8 cellular contexts compared by ENCODE assay signal in genomic region chr5:40834849-40835787, GRCh38. TPM values are rescaled to one million over a fixed set of nuclear protein-coding genes. Genes with fewer than 3 reads are reported as not detected.
DNase-seq lines count a peak whose midpoint lies in the region; ATAC-seq and TF ChIP-seq lines count a peak whose summit lies in the region.

TSS of gene RPL37 (minus strand) at chr5:40835222. CDS start at chr5:40835185, 37 bp downstream.

- H3K27me3 ChIP-seq in KMS-11 (ENCODE audit: insufficient read depth, low read depth), result no peaks in the 10 kb centered on the region
- no peaks in the 10 kb centered on the region for H3K27me3 ChIP-seq in Peyer's patch
- H3K27me3 ChIP-seq in muscle layer of duodenum (ENCODE audit: low read depth, low read length), result no peaks in the 10 kb centered on the region

- H3K4me1 ChIP-seq in KMS-11 (ENCODE audit: low read depth, poor library complexity, severe bottlenecking) (peaks cover 38% of the 10 kb centered on the region), Peyer's patch (peaks cover 0 to 23% (median 4%) of the 10 kb centered on the region in 4 donors), muscle layer of duodenum (ENCODE audit: control insufficient read depth in 1 of 2, insufficient read depth in 2 of 2, low read length in 2 of 2) (peaks cover 8 to 19% of the 10 kb centered on the region in 2 donors)

- peak within 1 kb of the TSS; percentile 97 for H3K4me2 ChIP-seq in KMS-11

- TF ChIP-seq CTCF in KMS-11 (conservative IDR thresholded peaks at IDR 0.05; ENCODE audit: low read depth, low read length), result no peak
- TF ChIP-seq CTCF in Peyer's patch (IDR thresholded peaks at IDR 0.05), result no peak

- peaks cover 42% of the 10 kb centered on the region for H3K79me2 ChIP-seq in KMS-11 (ENCODE audit: insufficient read depth, low read depth)

- peak within 1 kb of the TSS; percentile 100 for H3K9ac ChIP-seq in KMS-11

- H3K9me3 ChIP-seq in Peyer's patch (no peaks in the 10 kb centered on the region), muscle layer of duodenum (ENCODE audit: control insufficient read depth in 1 of 2, low read length in 2 of 2) (no peaks in the 10 kb centered on the region)

- H4K20me1 ChIP-seq in KMS-11 (ENCODE audit: insufficient read depth), result peaks cover 26% of the 10 kb centered on the region

- no peak within 1 kb of the TSS for H3K4me3 ChIP-seq in KMS-11 (IDR thresholded peaks at IDR 0.05; ENCODE audit: insufficient read depth, low read depth, low read length)
- H3K4me3 ChIP-seq in Peyer's patch, result peak within 1 kb of the TSS; percentile 61 to 72 (median 63)
- peak within 1 kb of the TSS; percentile 88 to 99 for H3K4me3 ChIP-seq in muscle layer of duodenum (ENCODE audit: low read depth in 1 of 2, low read length in 2 of 2)

- peak; percentile 82 for DNase-seq in DMS53 treated with DMSO at 0.1 percent for 48 hours (lab: John Stamatoyannopoulos, UW; ENCODE audit: unreplicated experiment)
- DNase-seq in Peyer's patch, result peak; percentile 92 to 97 (median 94)
- peak; percentile 92 to 93 for DNase-seq in activated T-cell treated with anti-CD3 and anti-CD28 coated beads, Interleukin-2, amount 50 U/mL, for 48 hours
- peak; percentile 86 to 88 for DNase-seq in stimulated activated CD8-positive, alpha-beta memory T cell treated with anti-CD3 and anti-CD28 coated beads, Interleukin-7, amount 100 ng/mL, for 4 hours (ENCODE audit: low read depth in 2 of 2)

- H3K36me3 ChIP-seq in KMS-11 (ENCODE audit: insufficient read depth) (peaks cover 38% of the 10 kb centered on the region), Peyer's patch (peaks cover 0 to 34% (median 0%) of the 10 kb centered on the region in 3 donors), muscle layer of duodenum (ENCODE audit: control insufficient read depth in 1 of 2, insufficient read depth in 2 of 2, low read length in 2 of 2) (peaks cover 31 to 40% of the 10 kb centered on the region in 2 donors)

- H3K27ac ChIP-seq in KMS-11, result peak within 1 kb of the TSS; percentile 96
- H3K27ac ChIP-seq in Peyer's patch, result peak within 1 kb of the TSS; percentile 83 to 96 (median 87)
- H3K27ac ChIP-seq in muscle layer of duodenum (ENCODE audit: low read length), result peak within 1 kb of the TSS; percentile 98

- peak; percentile 97 for ATAC-seq in GM21737 (IDR thresholded peaks at IDR 0.05; ENCODE audit: unreplicated experiment)
- ATAC-seq in esophagus mucosa, result peak; percentile 99

- peak; percentile 69 to 79 for TF ChIP-seq POLR2A in Peyer's patch (IDR thresholded peaks at IDR 0.05)

- H2AFZ ChIP-seq in KMS-11 (ENCODE audit: low read depth), result peak within 1 kb of the TSS; percentile 86

RNA-seq across cellular contexts. Expression of gene RPL37, which starts in this region (rescaled TPM):
- 100 to 1,000 TPM in 3 of 4 donors, 10 to 100 TPM in 1; 92.6 to 258 (median 191) TPM for total RNA-seq in Peyer's patch
- 1,416 TPM for total RNA-seq in esophagus mucosa
